Comparison of ENCODE assay signal across 8 cellular contexts in the genomic region with DNA sequence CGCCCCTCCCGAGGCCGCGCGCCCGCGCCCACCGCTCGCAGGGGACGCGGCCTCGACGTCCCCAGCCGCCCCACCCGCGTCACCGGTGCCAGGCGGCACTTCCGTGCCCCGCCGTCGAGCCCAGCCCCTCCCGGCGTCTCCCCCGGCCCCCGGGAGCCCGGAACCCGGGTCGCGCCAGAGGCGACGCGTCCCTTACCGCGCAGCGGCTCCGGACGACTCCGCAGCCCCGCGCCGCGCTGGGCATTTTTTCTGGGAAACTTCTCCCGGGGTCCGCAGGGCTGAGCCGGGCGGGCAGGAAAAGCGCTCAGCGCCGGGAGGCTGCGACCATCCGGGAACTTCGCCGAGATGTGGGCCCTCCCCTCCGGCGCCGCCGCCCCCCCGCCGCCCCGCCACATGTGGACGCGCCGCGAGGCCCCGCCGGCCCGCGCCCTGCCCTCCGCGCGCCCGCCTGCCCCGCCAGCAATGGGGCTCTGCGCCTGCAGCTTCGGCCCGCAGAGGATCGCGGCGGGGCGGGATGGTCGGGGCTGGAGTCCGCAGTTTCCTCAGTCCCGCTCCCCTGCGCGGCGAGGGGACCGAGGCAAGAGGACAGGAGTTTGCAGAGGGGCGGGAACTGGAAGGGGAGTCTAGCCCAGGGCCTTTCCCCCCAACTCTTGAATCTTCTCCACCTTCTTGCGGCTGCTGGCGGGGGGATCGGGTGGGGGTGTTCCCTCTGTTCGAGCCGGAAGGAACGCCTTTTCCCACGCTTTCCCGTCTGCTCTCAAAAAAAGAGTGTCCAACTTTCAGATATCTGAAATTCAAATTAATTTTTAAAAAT.
DNase-seq lines count a peak whose midpoint lies in the region; ATAC-seq and TF ChIP-seq lines count a peak whose summit lies in the region.

No MANE protein-coding gene starts in this region.

- H3K9me3 ChIP-seq in mucosa of descending colon: no peaks in the 10 kb centered on the region

- H3K4me1 ChIP-seq in mucosa of descending colon (ENCODE audit: low read depth): peaks cover 16% of the 10 kb centered on the region

- H3K4me3 ChIP-seq in GM12875 (ENCODE audit: low read depth, low read length): peak overlapping the region; percentile 89
- H3K4me3 ChIP-seq in HFF-Myc (replicated peaks; ENCODE audit: low read depth, low read length): peak overlapping the region; percentile 66
- H3K4me3 ChIP-seq in epithelial cell of proximal tubule (ENCODE audit: low read depth, low read length): peak overlapping the region; percentile 81
- H3K4me3 ChIP-seq in mucosa of descending colon: peak overlapping the region; percentile 63

- no peaks in the 10 kb centered on the region for H3K36me3 ChIP-seq in mucosa of descending colon (ENCODE audit: low read depth)

- intact Hi-C loops in mucosa of descending colon (cut with DNase I, micrococcal nuclease): no loop called here

- ATAC-seq in mucosa of descending colon: peak; percentile 79

- TF ChIP-seq CTCF in GM12875 (IDR thresholded peaks at IDR 0.05; ENCODE audit: borderline replicate concordance, insufficient read depth, low read depth, low read length) (no peak), HFF-Myc (IDR thresholded peaks at IDR 0.05; ENCODE audit: low read depth, low read length, missing control alignments) (no peak), epithelial cell of proximal tubule (conservative IDR thresholded peaks at IDR 0.05; ENCODE audit: low read depth, low read length) (no peak), mucosa of descending colon (IDR thresholded peaks at IDR 0.05) (no peak)

- DNase-seq in HFF-Myc (ENCODE audit: extremely low read depth, low read depth) (no peak), NCI-H345 (lab: John Stamatoyannopoulos, UW) (peak; percentile 62), activated T-cell treated with anti-CD3 and anti-CD28 coated beads for 4 hours (peak; percentile 42), epithelial cell of proximal tubule (ENCODE audit: low read depth) (no peak), mucosa of descending colon (peak; percentile 54 to 76 (median 73)), LoVo (ENCODE audit: low spot score) (no peak)
- DNase-seq in stimulated activated CD8-positive, alpha-beta memory T cell treated with anti-CD3 and anti-CD28 coated beads, Interleukin-4, amount 100 ng/mL, for 48 hours: peak; percentile 68

Comparison
In these comparisons a context has a peak if more than half of its experiments do, and no peak if none do; other contexts are left out.
1. DNase-seq: peak in NCI-H345 (single experiment), activated T-cell treated with anti-CD3 and anti-CD28 coated beads for 4 hours (single experiment), mucosa of descending colon (3 of 3) and stimulated activated CD8-positive, alpha-beta memory T cell treated with anti-CD3 and anti-CD28 coated beads, Interleukin-4, amount 100 ng/mL, for 48 hours (single experiment); none in HFF-Myc (single experiment), epithelial cell of proximal tubule (single experiment) and LoVo (single experiment).
2. Peak in every context shown above with its lines, with median percentiles within 50 percentile points of each other: H3K4me3 ChIP-seq.